Comparison of ENCODE assay signal across 27 cellular contexts in the genomic region with DNA sequence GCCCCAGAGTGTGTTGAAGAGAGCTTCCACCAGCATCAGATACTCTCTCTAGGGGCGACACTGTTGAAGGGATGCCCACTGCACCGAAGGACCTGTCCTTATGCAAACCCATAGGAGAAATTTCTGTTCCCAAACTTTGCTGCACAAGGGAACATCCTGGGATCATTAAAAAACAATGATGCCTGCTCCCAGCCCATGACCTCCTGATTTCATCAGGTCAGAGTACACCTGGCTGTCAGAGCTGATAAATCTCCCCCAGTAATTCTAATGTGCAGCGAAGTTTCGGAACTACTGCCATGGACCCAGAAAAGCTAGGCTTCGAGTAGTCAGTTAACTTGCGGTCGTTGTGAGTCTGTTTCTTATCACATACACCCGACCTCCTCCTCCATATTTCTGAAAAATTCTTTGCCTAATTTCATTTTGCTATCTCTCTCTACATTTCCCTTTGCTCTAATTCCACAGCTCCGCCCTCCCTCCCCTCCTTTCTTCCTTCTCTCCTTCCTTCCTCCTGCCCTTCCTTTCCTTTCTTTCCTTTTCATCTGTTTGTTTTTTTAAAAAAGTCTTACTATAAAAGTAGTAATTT. TPM values are rescaled to one million over a fixed set of nuclear protein-coding genes. Genes with fewer than 3 reads are reported as not detected.
"Had no signal": no experiment of that assay in that cellular context is flagged by ENCODE, and none has a peak within 500 bp of the region (broad histone marks: within the 10 kb centered on the region; RNA-seq: fewer than 3 reads in every experiment).

No MANE protein-coding gene starts in this region.

- H3K9me3 Mint-ChIP-seq: mesothelial cell of epicardium, naive B cell had no signal

- H3K27ac Mint-ChIP-seq: mesothelial cell of epicardium, naive B cell had no signal

- H3K4me3 Mint-ChIP-seq: mesothelial cell of epicardium, naive B cell had no signal

- H3K36me3 Mint-ChIP-seq: mesothelial cell of epicardium, naive B cell had no signal

- H3K4me1 ChIP-seq: lower lobe of right lung had no signal

- H3K36me3 ChIP-seq: esophagus squamous epithelium, gastrocnemius medialis, left ventricle myocardium inferior, lower lobe of right lung had no signal

- H3K9me3 ChIP-seq: esophagus squamous epithelium, gastrocnemius medialis, heart right ventricle, left ventricle myocardium inferior, lower lobe of right lung, mucosa of descending colon had no signal

- H3K27ac ChIP-seq: coronary artery, dorsolateral prefrontal cortex, epithelial cell of prostate, esophagus squamous epithelium, gastrocnemius medialis, heart right ventricle, left ventricle myocardium inferior, lower lobe of right lung had no signal

- FAIRE-seq: colon, islet of Langerhans, keratinocyte had no signal

- H3K27me3 Mint-ChIP-seq: naive B cell had no signal

- H3K4me3 ChIP-seq: coronary artery, dorsolateral prefrontal cortex, esophagus squamous epithelium, gastrocnemius medialis, heart right ventricle, left ventricle myocardium inferior, lower lobe of right lung, mucosa of descending colon had no signal

- DNase-seq: dermis blood vessel endothelial cell; dorsolateral prefrontal cortex; effector CD4-positive, alpha-beta T cell; effector memory CD4-positive, alpha-beta T cell; erythroblast; esophagus squamous epithelium; foreskin fibroblast; foreskin melanocyte; gastrocnemius medialis; glutamatergic neuron; head of caudate nucleus; heart right ventricle; hippocampal formation; left cardiac atrium; left ventricle myocardium inferior; lower lobe of right lung; mesenchymal stem cell; mucosa of descending colon; naive B cell had no signal

- ATAC-seq: esophagus mucosa, gastrocnemius medialis, heart right ventricle, left cardiac atrium, lower lobe of right lung, mucosa of descending colon had no signal

- H3K27me3 ChIP-seq: dorsolateral prefrontal cortex, esophagus squamous epithelium, gastrocnemius medialis, heart right ventricle had no signal

RNA-seq across cellular contexts. Expression of gene FAM124B, which starts 18.8 kb away (rescaled TPM):
- total RNA-seq: kidney epithelial cell, mesothelial cell of epicardium had no signal
